In the genomic region with DNA sequence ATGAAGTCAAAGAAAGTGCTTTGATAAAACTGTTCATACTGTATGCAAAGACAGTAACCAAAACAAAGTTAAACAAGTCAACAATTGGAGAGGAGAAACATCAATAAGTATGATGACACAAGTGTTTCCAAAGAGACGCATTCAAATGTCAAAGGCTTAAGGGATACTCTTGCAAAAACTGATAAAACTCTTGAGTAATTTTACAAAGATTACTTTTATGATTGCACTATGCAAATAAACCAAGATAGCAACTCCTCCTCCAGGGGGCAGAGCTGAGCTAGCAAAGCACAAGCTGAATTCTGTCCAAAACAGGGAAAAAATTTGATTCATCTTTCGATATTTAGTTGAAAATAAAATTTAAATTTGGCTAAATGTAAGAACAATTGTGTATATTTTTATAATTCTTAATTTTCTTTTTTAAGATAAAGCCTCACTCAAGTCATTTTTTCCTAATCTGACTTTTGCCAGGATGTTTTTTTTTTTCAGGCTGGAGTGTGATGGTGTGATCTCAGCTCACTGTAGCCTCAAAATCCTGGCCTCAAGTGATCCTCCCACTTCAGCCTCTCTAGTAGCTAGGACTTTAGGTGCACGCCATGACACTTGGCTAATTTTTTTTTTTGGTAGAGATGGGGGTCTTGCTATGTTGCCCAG, we compare ENCODE assay signal across 7 cellular contexts.
DNase-seq lines count a peak whose midpoint lies in the region; ATAC-seq and TF ChIP-seq lines count a peak whose summit lies in the region.

No MANE protein-coding gene starts in this region.

- H3K27me3 Mint-ChIP-seq in activated T-cell treated with anti-CD3 and anti-CD28 coated beads, Interleukin-2, amount 50 U/mL, for 4 hours (ENCODE audit: low read depth), result peaks cover 7% of the 10 kb centered on the region
- H3K27me3 Mint-ChIP-seq in glutamatergic neuron (ENCODE audit: unreplicated experiment), result no peaks in the 10 kb centered on the region

- H3K4me1 Mint-ChIP-seq in activated T-cell treated with anti-CD3 and anti-CD28 coated beads, Interleukin-2, amount 50 U/mL, for 4 hours (ENCODE audit: low read depth), result no peaks in the 10 kb centered on the region
- no peaks in the 10 kb centered on the region for H3K4me1 Mint-ChIP-seq in glutamatergic neuron (ENCODE audit: low read depth, unreplicated experiment)

- no peak overlapping the region for H3K4me3 Mint-ChIP-seq in activated T-cell treated with anti-CD3 and anti-CD28 coated beads, Interleukin-2, amount 50 U/mL, for 4 hours
- H3K4me3 Mint-ChIP-seq in glutamatergic neuron (ENCODE audit: unreplicated experiment), result no peak overlapping the region

- no peaks in the 10 kb centered on the region for H3K9me3 Mint-ChIP-seq in activated T-cell treated with anti-CD3 and anti-CD28 coated beads, Interleukin-2, amount 50 U/mL, for 4 hours
- H3K9me3 Mint-ChIP-seq in glutamatergic neuron (ENCODE audit: unreplicated experiment), result no peaks in the 10 kb centered on the region

- peak; percentile 10 for DNase-seq in GM04504 (ENCODE audit: low read depth)
- peak; percentile 18 for DNase-seq in H7
- peak; percentile 27 for DNase-seq in NOMO-1 treated with DMSO at 0.1 percent for 48 hours (lab: John Stamatoyannopoulos, UW; ENCODE audit: unreplicated experiment)
- peak; percentile 28 for DNase-seq in activated T-cell treated with anti-CD3 and anti-CD28 coated beads, Interleukin-2, amount 50 U/mL, for 4 hours
- DNase-seq in glutamatergic neuron, result peak; percentile 64
- DNase-seq in stimulated activated CD4-positive, alpha-beta T cell treated with anti-CD3 and anti-CD28 coated beads, Interleukin-15, amount 100 ng/mL, for 24 hours, result peak; percentile 77
- DNase-seq in NCI-H774 (lab: John Stamatoyannopoulos, UW), result no peak

- no peaks in the 10 kb centered on the region for H3K36me3 Mint-ChIP-seq in activated T-cell treated with anti-CD3 and anti-CD28 coated beads, Interleukin-2, amount 50 U/mL, for 4 hours (ENCODE audit: insufficient read depth)
- no peaks in the 10 kb centered on the region for H3K36me3 Mint-ChIP-seq in glutamatergic neuron (ENCODE audit: unreplicated experiment)

- ATAC-seq in activated T-cell treated with anti-CD3 and anti-CD28 coated beads, Interleukin-2, amount 50 U/mL, for 4 hours, result no peak

- peak; percentile 76 for TF ChIP-seq CTCF in glutamatergic neuron (IDR thresholded peaks at IDR 0.05; ENCODE audit: partially characterized antibody, unreplicated experiment)

- no peaks in the 10 kb centered on the region for H3K27me3 ChIP-seq in H7 (ENCODE audit: control insufficient read depth, insufficient read depth, low read length)

- no peak overlapping the region for H3K27ac Mint-ChIP-seq in glutamatergic neuron (ENCODE audit: unreplicated experiment)

- no peak overlapping the region for H3K4me3 ChIP-seq in H7 (ENCODE audit: insufficient read depth, low read depth, low read length)

- no peaks in the 10 kb centered on the region for H3K36me3 ChIP-seq in H7 (replicated peaks; ENCODE audit: control insufficient read depth, insufficient read depth, low read length)
